8 cellular contexts compared by ENCODE assay signal in the genomic region with DNA sequence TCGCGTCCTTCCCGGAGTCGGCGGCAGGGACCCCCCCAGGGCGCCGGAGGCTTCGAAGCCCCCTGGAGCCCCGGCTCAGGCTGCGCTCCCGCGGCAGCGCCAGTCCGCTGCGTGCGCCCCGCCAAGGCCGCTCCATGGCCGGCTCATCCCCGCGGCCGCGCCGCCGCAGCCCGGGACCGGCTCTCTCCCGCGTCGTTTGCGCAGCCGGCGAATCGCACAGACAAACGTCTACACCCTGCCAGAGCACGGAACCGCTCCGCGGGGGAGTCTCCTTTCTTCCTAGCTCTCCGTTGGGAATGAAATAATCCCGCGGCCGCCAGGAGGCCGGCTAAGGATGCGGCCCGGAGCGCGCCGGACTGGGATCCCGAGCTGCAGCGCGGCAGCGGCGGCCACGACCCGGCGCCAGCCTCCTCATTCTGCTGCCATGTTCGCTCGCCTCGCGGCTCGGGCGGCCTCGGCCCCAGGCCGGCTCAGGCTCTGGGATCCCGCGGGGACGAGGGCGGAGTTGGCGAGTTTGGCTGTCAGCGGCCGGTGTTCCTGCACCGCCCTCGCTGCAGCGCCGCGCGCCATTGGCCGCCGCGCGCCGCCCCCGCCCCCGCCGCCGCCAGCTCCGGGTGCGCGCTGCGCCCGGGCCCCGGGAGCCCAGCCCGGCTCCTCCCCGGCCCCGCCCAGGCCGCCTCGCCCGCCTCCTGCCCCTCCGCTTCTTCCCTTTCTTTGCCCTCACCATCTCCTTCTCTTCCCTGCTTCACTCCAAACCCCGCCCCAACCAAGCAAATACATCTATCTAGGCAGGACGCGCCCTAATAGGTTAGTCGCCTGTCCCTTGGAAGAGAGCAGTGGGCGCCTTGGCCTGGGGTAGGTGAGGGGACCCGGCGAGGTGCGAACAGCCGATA. TPM values are rescaled to one million over a fixed set of nuclear protein-coding genes. Genes with fewer than 3 reads are reported as not detected.
DNase-seq lines count a peak whose midpoint lies in the region; ATAC-seq and TF ChIP-seq lines count a peak whose summit lies in the region.

A gene with protein sequence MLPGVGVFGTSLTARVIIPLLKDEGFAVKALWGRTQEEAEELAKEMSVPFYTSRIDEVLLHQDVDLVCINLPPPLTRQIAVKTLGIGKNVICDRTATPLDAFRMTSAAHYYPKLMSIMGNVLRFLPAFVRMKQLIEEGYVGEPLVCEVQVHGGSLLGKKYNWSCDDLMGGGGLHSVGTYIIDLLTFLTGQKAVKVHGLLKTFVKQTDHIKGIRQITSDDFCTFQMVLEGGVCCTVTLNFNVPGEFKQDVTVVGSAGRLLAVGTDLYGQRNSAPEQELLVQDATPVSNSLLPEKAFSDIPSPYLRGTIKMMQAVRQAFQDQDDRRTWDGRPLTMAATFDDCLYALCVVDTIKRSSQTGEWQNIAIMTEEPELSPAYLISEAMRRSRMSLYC (minus strand): TSS at position 479 of the 893 bp plus-strand sequence. CDS start 710 bp downstream, outside the sequence.

- peak within 1 kb of the TSS; percentile 88 to 97 for H3K27ac ChIP-seq in lung (ENCODE audit: low read depth in 1 of 2, low read length in 1 of 2)

- 0% methylated on average over 78 to 109 of the region's 109 CpGs for WGBS in lung, 2 donors

- CTCF ChIA-PET in activated CD4-positive, alpha-beta memory T cell treated with anti-CD3 and anti-CD28 coated beads, Interleukin-2, amount 10 ng/mL, durations not matched to agents 7 days and 5 days (lab: Charles Lee): interaction anchor here (0.9 to 2.6 kb wide), 4 partner anchors 52 to 157 kb away, joined by 3 to 13 read pairs (median 5); a partner anchor contains a TSS

- DNase-seq in CD14-positive monocyte (ENCODE audit: low spot score) (peak; percentile 71), NCI-H748 (lab: John Stamatoyannopoulos, UW; ENCODE audit: unreplicated experiment) (peak; percentile 92), lung (ENCODE audit: low spot score) (peak; percentile 88)
- peak; percentile 81 for DNase-seq in activated CD4-positive, alpha-beta memory T cell treated with anti-CD3 and anti-CD28 coated beads, Interleukin-2, amount 10 ng/mL, durations not matched to agents 7 days and 5 days
- DNase-seq in effector CD4-positive, alpha-beta T cell: peak; percentile 58
- DNase-seq in stimulated activated CD4-positive, alpha-beta T cell treated with anti-CD3 and anti-CD28 coated beads, TNF-alpha, amount 100 ng/mL, for 48 hours (ENCODE audit: low read depth in 3 of 3): peak; percentile 61 to 71 (median 66)

- peak within 1 kb of the TSS; percentile 98 to 99 for H3K4me3 Mint-ChIP-seq in CD14-positive monocyte
- peak within 1 kb of the TSS; percentile 79 for H3K4me3 Mint-ChIP-seq in activated CD4-positive, alpha-beta memory T cell treated with anti-CD3 and anti-CD28 coated beads, Interleukin-2, amount 10 ng/mL, durations not matched to agents 7 days and 5 days

- TF ChIP-seq CTCF in CD14-positive monocyte (IDR thresholded peaks at IDR 0.05): peak; percentile 17
- TF ChIP-seq CTCF in lung (IDR thresholded peaks at IDR 0.05; ENCODE audit: control extremely low read depth, extremely low read depth): no peak

- H3K27me3 Mint-ChIP-seq in CD14-positive monocyte (ENCODE audit: low read depth in 3 of 3): peaks cover 3 to 14% (median 14%) of the 10 kb centered on the region in 3 donors
- H3K27me3 Mint-ChIP-seq in activated CD4-positive, alpha-beta memory T cell treated with anti-CD3 and anti-CD28 coated beads, Interleukin-2, amount 10 ng/mL, durations not matched to agents 7 days and 5 days: peaks cover 24% of the 10 kb centered on the region

- peaks cover 5 to 9% of the 10 kb centered on the region in 2 donors for H3K36me3 Mint-ChIP-seq in CD14-positive monocyte
- no peaks in the 10 kb centered on the region for H3K36me3 Mint-ChIP-seq in activated CD4-positive, alpha-beta memory T cell treated with anti-CD3 and anti-CD28 coated beads, Interleukin-2, amount 10 ng/mL, durations not matched to agents 7 days and 5 days (ENCODE audit: low read depth)

- ATAC-seq in GM19351 (IDR thresholded peaks at IDR 0.05; ENCODE audit: unreplicated experiment) (peak; percentile 73), HG03469 (IDR thresholded peaks at IDR 0.05; ENCODE audit: unreplicated experiment) (peak; percentile 63), lung (ENCODE audit: insufficient read depth, low FRiP score) (peak; percentile 93)

- H3K36me3 ChIP-seq in lung (ENCODE audit: control insufficient read depth in 2 of 2, insufficient read depth in 2 of 2, low read length in 2 of 2): no peaks in the 10 kb centered on the region

- peak within 1 kb of the TSS; percentile 46 to 92 (median 86) for H3K27ac Mint-ChIP-seq in CD14-positive monocyte
- H3K27ac Mint-ChIP-seq in activated CD4-positive, alpha-beta memory T cell treated with anti-CD3 and anti-CD28 coated beads, Interleukin-2, amount 10 ng/mL, durations not matched to agents 7 days and 5 days: peak within 1 kb of the TSS; percentile 52

- peaks cover 47% of the 10 kb centered on the region for H3K4me1 Mint-ChIP-seq in CD14-positive monocyte
- H3K4me1 Mint-ChIP-seq in activated CD4-positive, alpha-beta memory T cell treated with anti-CD3 and anti-CD28 coated beads, Interleukin-2, amount 10 ng/mL, durations not matched to agents 7 days and 5 days: peaks cover 41% of the 10 kb centered on the region

- H3K4me3 ChIP-seq in lung: peak within 1 kb of the TSS; percentile 57

- intact Hi-C loops in CD14-positive monocyte (cut with micrococcal nuclease): loop anchor here (2.0 to 10.0 kb wide), 6 partner anchors 21 to 87 kb away; a partner anchor contains a TSS

- H3K27me3 ChIP-seq in lung (ENCODE audit: control insufficient read depth, insufficient read depth): no peaks in the 10 kb centered on the region

- H3K9me3 Mint-ChIP-seq in CD14-positive monocyte: peaks cover 0 to 2% (median 0%) of the 10 kb centered on the region in 7 donors
- H3K9me3 Mint-ChIP-seq in activated CD4-positive, alpha-beta memory T cell treated with anti-CD3 and anti-CD28 coated beads, Interleukin-2, amount 10 ng/mL, durations not matched to agents 7 days and 5 days: no peaks in the 10 kb centered on the region

- H3K9me3 ChIP-seq in lung (ENCODE audit: control insufficient read depth in 2 of 2, insufficient read depth in 1 of 2, low read length in 1 of 2): no peaks in the 10 kb centered on the region

- POLR2A ChIA-PET in activated CD4-positive, alpha-beta memory T cell treated with anti-CD3 and anti-CD28 coated beads, Interleukin-2, amount 10 ng/mL, durations not matched to agents 7 days and 5 days (lab: Charles Lee): interaction anchor here (1.1 to 3.0 kb wide), 7 partner anchors 31 to 159 kb away, joined by 3 to 18 read pairs (median 6); a partner anchor contains a TSS

- H3K4me1 ChIP-seq in lung (ENCODE audit: control insufficient read depth in 2 of 2, insufficient read depth in 2 of 2, low read length in 2 of 2): peaks cover 6 to 11% of the 10 kb centered on the region in 2 donors

RNA-seq across cellular contexts. Expression of the gene that starts here (rescaled TPM):
- polyA plus RNA-seq in CD14-positive monocyte (1 to 10 TPM; 2.4 TPM), lung (1 to 10 TPM; 4.0 to 5.6 TPM)
- 1 to 10 TPM; 3.0 TPM for total RNA-seq in activated CD4-positive, alpha-beta memory T cell treated with anti-CD3 and anti-CD28 coated beads, Interleukin-2, amount 10 ng/mL, durations not matched to agents 7 days and 5 days
- 10 to 100 TPM; 10.2 to 22.8 TPM for total RNA-seq in lung

Comparison
In these comparisons a context has a peak if more than half of its experiments do, and no peak if none do; other contexts are left out.
1. Peak in every context shown above with its lines: DNase-seq, ATAC-seq, H3K4me3 ChIP-seq and H3K27ac ChIP-seq.